In genomic region chr19:35569281-35569781, GRCh38 we compare ENCODE assay signal across 25 cellular contexts. TPM values are rescaled to one million over a fixed set of nuclear protein-coding genes. Genes with fewer than 3 reads are reported as not detected.
DNase-seq lines count a peak whose midpoint lies in the region; ATAC-seq and TF ChIP-seq lines count a peak whose summit lies in the region.
"Had no signal": no experiment of that assay in that cellular context is flagged by ENCODE, and none has a peak within 500 bp of the region (broad histone marks: within the 10 kb centered on the region; RNA-seq: fewer than 3 reads in every experiment).

No MANE protein-coding gene starts in this region.

- H3K27ac Mint-ChIP-seq in type B pancreatic cell = peak overlapping the region; percentile 34
- H3K27ac Mint-ChIP-seq: CD4-positive, alpha-beta T cell; GM23338; T-cell had no signal

- no peaks in the 10 kb centered on the region for H3K4me1 ChIP-seq in right atrium auricular region
- H3K4me1 ChIP-seq in mesenchymal stem cell (ENCODE audit: control insufficient read depth, insufficient read depth, low read depth, low read length) = no peaks in the 10 kb centered on the region
- H3K4me1 ChIP-seq: BLaER1, SJCRH30 had no signal

- H3K18ac ChIP-seq in mesenchymal stem cell (ENCODE audit: low read depth in 1 of 2, low read length in 2 of 2) = no peak overlapping the region

- H3K27me3 ChIP-seq in right atrium auricular region (no peaks in the 10 kb centered on the region), mesenchymal stem cell (ENCODE audit: control insufficient read depth in 1 of 2, insufficient read depth in 1 of 2, low read length in 2 of 2) (peaks cover 10 to 58% of the 10 kb centered on the region in 2 experiments)
- H3K27me3 ChIP-seq: BLaER1 had no signal

- H3K4me3 ChIP-seq in right atrium auricular region = no peak overlapping the region
- H3K4me3 ChIP-seq in mesenchymal stem cell (ENCODE audit: insufficient read depth in 1 of 2, low read depth in 1 of 2, low read length in 2 of 2) = no peak overlapping the region
- H3K4me3 ChIP-seq: BLaER1, GM23338, K562, MG63, SJCRH30 had no signal

- H3K36me3 ChIP-seq in right atrium auricular region (no peaks in the 10 kb centered on the region), mesenchymal stem cell (ENCODE audit: control insufficient read depth in 1 of 2, insufficient read depth in 2 of 2, low read depth in 1 of 2, low read length in 2 of 2) (no peaks in the 10 kb centered on the region)
- H3K36me3 ChIP-seq: BLaER1, MG63, SJCRH30 had no signal

- no peak overlapping the region for H3K14ac ChIP-seq in mesenchymal stem cell (ENCODE audit: low read length in 2 of 2)

- no peak overlapping the region for H3K4me2 ChIP-seq in mesenchymal stem cell (ENCODE audit: low read length, poor library complexity, severe bottlenecking)
- H3K4me2 ChIP-seq: BLaER1, GM23338 had no signal

- no peak overlapping the region for H2BK120ac ChIP-seq in mesenchymal stem cell (ENCODE audit: low read depth, low read length)

- peaks cover 20% of the 10 kb centered on the region for H3K27me3 Mint-ChIP-seq in type B pancreatic cell

- H4K8ac ChIP-seq in mesenchymal stem cell (ENCODE audit: low read length) = peak overlapping the region; percentile 31

- no peaks in the 10 kb centered on the region for H3K36me3 Mint-ChIP-seq in type B pancreatic cell
- H3K36me3 Mint-ChIP-seq: T-cell had no signal

- H3K23ac ChIP-seq in mesenchymal stem cell (ENCODE audit: low read length in 2 of 2) = no peak overlapping the region

- no peaks in the 10 kb centered on the region for H3K79me1 ChIP-seq in mesenchymal stem cell (replicated peaks; ENCODE audit: low read length, poor library complexity, severe bottlenecking)

- TF ChIP-seq CTCF in right atrium auricular region (IDR thresholded peaks at IDR 0.05) (no peak), type B pancreatic cell (conservative IDR thresholded peaks at IDR 0.05) (no peak)

- WGBS in mesenchymal stem cell = 64% methylated on average over 5 of the region's 5 CpGs

- DNase-seq in cardiac septum (ENCODE audit: low spot score) (peak; percentile 47), right atrium auricular region (ENCODE audit: low spot score) (no peak), SHP77 treated with DMSO at 0.1 percent for 48 hours (lab: John Stamatoyannopoulos, UW) (peak; percentile 29), mesenchymal stem cell (no peak), type B pancreatic cell (ENCODE audit: extremely low spot score, unreplicated experiment) (no peak), HCEC 1CT (no peak), Ammon's horn (ENCODE audit: low spot score) (no peak)
- DNase-seq: CD4-positive, alpha-beta T cell; COR-L47; DND-41; MG63; NCI-H1694 treated with DMSO at 0.1 percent for 48 hours; NCI-H2107; NCI-H2227 treated with DMSO at 0.1 percent for 48 hours; NCI-H510A; NCI-H748 treated with DMSO at 0.1 percent for 48 hours; SJCRH30; T-cell had no signal

- H4K91ac ChIP-seq in mesenchymal stem cell (ENCODE audit: low read length) = no peak overlapping the region

- H3K9ac ChIP-seq in mesenchymal stem cell (ENCODE audit: low read length) = no peak overlapping the region
- H3K9ac ChIP-seq: BLaER1 had no signal

- H2BK15ac ChIP-seq in mesenchymal stem cell (ENCODE audit: low read depth, poor library complexity, severe bottlenecking) = no peak overlapping the region

- H3K4me3 Mint-ChIP-seq in type B pancreatic cell = no peak overlapping the region
- H3K4me3 Mint-ChIP-seq: CD4-positive, alpha-beta T cell; GM23338; T-cell had no signal

- H3K9me3 Mint-ChIP-seq in type B pancreatic cell = no peaks in the 10 kb centered on the region
- H3K9me3 Mint-ChIP-seq: CD4-positive, alpha-beta T cell; GM23338; T-cell had no signal

- no peaks in the 10 kb centered on the region for H3K4me1 Mint-ChIP-seq in type B pancreatic cell (ENCODE audit: unreplicated experiment)
- H3K4me1 Mint-ChIP-seq: T-cell had no signal

- H2AFZ ChIP-seq in mesenchymal stem cell (ENCODE audit: low read depth, low read length) = no peak overlapping the region
- H2AFZ ChIP-seq: GM23338 had no signal

- H2AK5ac ChIP-seq in mesenchymal stem cell (ENCODE audit: low read length, severe bottlenecking) = no peak overlapping the region

- no peak for ATAC-seq in HG02798 (IDR thresholded peaks at IDR 0.05; ENCODE audit: poor library complexity, unreplicated experiment)
- ATAC-seq: K562, Panc1, T-cell had no signal

- intact Hi-C loops in cardiac septum (cut with DNase I) = no loop called here

- no peak overlapping the region for H3K4ac ChIP-seq in mesenchymal stem cell (ENCODE audit: low read depth in 1 of 2, low read length in 2 of 2)

- no peak overlapping the region for H2BK5ac ChIP-seq in mesenchymal stem cell (ENCODE audit: low read depth, low read length, poor library complexity, severe bottlenecking)

- no peaks in the 10 kb centered on the region for H3K9me3 ChIP-seq in right atrium auricular region
- no peaks in the 10 kb centered on the region for H3K9me3 ChIP-seq in mesenchymal stem cell (ENCODE audit: control insufficient read depth, low read length)
- H3K9me3 ChIP-seq: BLaER1, MG63, SJCRH30 had no signal

- no peak overlapping the region for H3K27ac ChIP-seq in right atrium auricular region
- no peak overlapping the region for H3K27ac ChIP-seq in mesenchymal stem cell (ENCODE audit: low read length, poor library complexity, severe bottlenecking)
- H3K27ac ChIP-seq: BLaER1, SJCRH30 had no signal

- no peak overlapping the region for H2BK12ac ChIP-seq in mesenchymal stem cell (ENCODE audit: low read length in 2 of 2)

RNA-seq across cellular contexts. Expression of gene ATP4A, which starts 5.9 kb away (rescaled TPM):
- total RNA-seq in cardiac septum (not detected), right atrium auricular region (not detected), type B pancreatic cell (ENCODE audit: low replicate concordance) (1.3 and 16.8 TPM in 2 replicates)
- not detected for polyA plus RNA-seq in mesenchymal stem cell (2013, experiment 1 of 2)
- not detected for polyA plus RNA-seq in mesenchymal stem cell (2013, experiment 2 of 2)
- total RNA-seq: A673; CD4-positive, alpha-beta T cell; K562; LHCN-M2; T-cell had no signal

RNA-seq across cellular contexts. Expression of gene PMIS2, which starts 16.6 kb away (rescaled TPM):
- total RNA-seq in cardiac septum = not detected
- total RNA-seq in right atrium auricular region = not detected
- polyA plus RNA-seq in mesenchymal stem cell (2013, experiment 1 of 2) = not detected
- not detected for polyA plus RNA-seq in mesenchymal stem cell (2013, experiment 2 of 2)
- total RNA-seq in type B pancreatic cell (ENCODE audit: low replicate concordance) = not detected in 2 replicates
- total RNA-seq: A673; CD4-positive, alpha-beta T cell; GM23338; K562; LHCN-M2; SJCRH30; T-cell had no signal
- polyA plus RNA-seq: GM23338, K562 had no signal

RNA-seq across cellular contexts. Expression of gene TMEM147, which starts 23.9 kb away (rescaled TPM):
- total RNA-seq in cardiac septum (64.4 TPM), right atrium auricular region (100 to 1,000 TPM in 1 of 2 donors, 10 to 100 TPM in 1; 93.3 to 106 TPM), type B pancreatic cell (ENCODE audit: low replicate concordance) (104 and 113 TPM in 2 replicates)
- 108 TPM for polyA plus RNA-seq in mesenchymal stem cell (2013, experiment 1 of 2)
- 109 TPM for polyA plus RNA-seq in mesenchymal stem cell (2013, experiment 2 of 2)

RNA-seq across cellular contexts. Expression of gene GAPDHS, which starts 36.1 kb away (rescaled TPM):
- not detected for total RNA-seq in cardiac septum
- not detected for total RNA-seq in right atrium auricular region
- polyA plus RNA-seq in mesenchymal stem cell (2013, experiment 1 of 2) = not detected
- polyA plus RNA-seq in mesenchymal stem cell (2013, experiment 2 of 2) = not detected
- not detected in 2 replicates for total RNA-seq in type B pancreatic cell (ENCODE audit: low replicate concordance)
- total RNA-seq: A673; CD4-positive, alpha-beta T cell; GM23338; K562; LHCN-M2; SJCRH30; T-cell had no signal
- polyA plus RNA-seq: GM23338 had no signal

RNA-seq across cellular contexts. Expression of gene SBSN, which starts 41.2 kb away (rescaled TPM):
- not detected for total RNA-seq in cardiac septum
- total RNA-seq in right atrium auricular region = not detected
- polyA plus RNA-seq in mesenchymal stem cell (2013, experiment 1 of 2) = 0.25 TPM
- 0.23 TPM for polyA plus RNA-seq in mesenchymal stem cell (2013, experiment 2 of 2)
- total RNA-seq in type B pancreatic cell (ENCODE audit: low replicate concordance) = 0.53 TPM in 1 of 2 replicates, not detected in the other
- total RNA-seq: A673; CD4-positive, alpha-beta T cell; GM23338; LHCN-M2; SJCRH30 had no signal
- polyA plus RNA-seq: K562 had no signal

Comparison
In these comparisons a context has a peak if more than half of its experiments do, and no peak if none do; other contexts are left out.
1. DNase-seq: peak in cardiac septum (single experiment) and SHP77 treated with DMSO at 0.1 percent for 48 hours (single experiment); none in right atrium auricular region (single experiment), mesenchymal stem cell (single experiment), type B pancreatic cell (single experiment), HCEC 1CT (single experiment) and Ammon's horn (single experiment).